Comparison of ENCODE assay signal across 26 cellular contexts in the genomic region with DNA sequence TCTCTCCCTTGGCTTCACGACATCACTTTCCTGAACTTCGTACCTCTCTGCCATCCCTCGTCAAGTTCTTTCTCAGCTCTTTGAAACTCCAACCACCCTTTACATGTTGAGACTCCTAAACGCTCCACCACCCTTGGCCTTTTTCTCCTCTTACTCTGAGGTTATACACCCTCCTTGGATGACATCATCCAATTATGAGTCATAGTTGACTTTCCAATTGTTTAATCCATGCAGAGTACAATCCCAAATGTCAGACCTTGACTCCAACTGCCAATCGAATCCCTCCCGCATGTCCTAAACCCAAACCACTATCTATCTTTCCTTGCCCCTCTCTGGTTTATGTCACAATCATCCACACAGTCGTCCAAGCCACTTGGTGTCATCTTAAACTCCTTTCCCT. TPM values are rescaled to one million over a fixed set of nuclear protein-coding genes. Genes with fewer than 3 reads are reported as not detected.
DNase-seq lines count a peak whose midpoint lies in the region; ATAC-seq, FAIRE-seq and TF ChIP-seq lines count a peak whose summit lies in the region.
"Had no signal": no experiment of that assay in that cellular context is flagged by ENCODE, and none has a peak within 500 bp of the region (broad histone marks: within the 10 kb centered on the region; RNA-seq: fewer than 3 reads in every experiment).

No MANE protein-coding gene starts in this region.

- no peaks in the 10 kb centered on the region for H4K20me1 ChIP-seq in HepG2 (ENCODE audit: insufficient read depth, low read length)

- POLR2A ChIA-PET in HepG2 (lab: Yijun Ruan, JAX) (no interaction called here), RWPE1 (lab: Yijun Ruan, JAX; ENCODE audit: low non-redundant PET) (no interaction called here)

- H3K27ac Mint-ChIP-seq in endothelial cell (ENCODE audit: unreplicated experiment): no peak overlapping the region
- H3K27ac Mint-ChIP-seq: HFFc6 had no signal

- TF ChIP-seq CTCF in HepG2 (CRISPR knock-in tag; IDR thresholded peaks at IDR 0.05) (no peak), right lobe of liver (IDR thresholded peaks at IDR 0.05) (no peak), RWPE1 (conservative IDR thresholded peaks at IDR 0.05; ENCODE audit: low read depth) (no peak), fibroblast of the aortic adventitia (IDR thresholded peaks at IDR 0.05; ENCODE audit: insufficient read depth, low read length) (no peak), endothelial cell (IDR thresholded peaks at IDR 0.05; ENCODE audit: unreplicated experiment) (no peak)

- CTCF ChIA-PET in HepG2 (lab: Yijun Ruan, JAX; ENCODE audit: low intra/inter-chr PET ratio, low total read pairs): no interaction called here
- CTCF ChIA-PET in RWPE1 (lab: Yijun Ruan, JAX): no interaction called here

- no peaks in the 10 kb centered on the region for H3K79me2 ChIP-seq in HepG2 (ENCODE audit: insufficient read depth, low read length)

- TF ChIP-seq EP300 in HepG2 (IDR thresholded peaks at IDR 0.05; ENCODE audit: low read depth in 2 of 2, low read length in 2 of 2) (no peak), HepG2 (CRISPR knock-in tag; IDR thresholded peaks at IDR 0.05; ENCODE audit: borderline replicate concordance) (no peak)

- FAIRE-seq in HepG2 (lab: Jason Lieb, UNC): no peak
- FAIRE-seq: D721Med, GM19239, H54, RCC 7860 had no signal

- peaks cover 5% of the 10 kb centered on the region for H3K27me3 Mint-ChIP-seq in endothelial cell (ENCODE audit: unreplicated experiment)

- H3K9ac ChIP-seq in HepG2 (ENCODE audit: insufficient read depth, low read depth, low read length): no peak overlapping the region
- H3K9ac ChIP-seq: SK-N-SH had no signal

- TF ChIP-seq POLR2A in HepG2 (IDR thresholded peaks at IDR 0.05; ENCODE audit: insufficient read depth in 1 of 2, low read depth in 2 of 2, low read length in 2 of 2) (no peak), right lobe of liver (IDR thresholded peaks at IDR 0.05) (no peak)

- H3K4me1 ChIP-seq in HepG2 (ENCODE audit: insufficient read depth, low read length): no peaks in the 10 kb centered on the region
- no peaks in the 10 kb centered on the region for H3K4me1 ChIP-seq in right lobe of liver

- no peaks in the 10 kb centered on the region for H3K36me3 Mint-ChIP-seq in endothelial cell (ENCODE audit: low read depth, unreplicated experiment)

- 3% methylated on average over 7 of the region's 7 CpGs for WGBS in HepG2 (ENCODE audit: low lambda C conversion rate)
- WGBS in right lobe of liver (ENCODE audit: insufficient coverage, low coverage, low lambda C conversion rate, missing lambda C conversion rate): 63% methylated on average over 7 of the region's 7 CpGs

- H3K9me3 ChIP-seq in HepG2 (ENCODE audit: low read length): no peaks in the 10 kb centered on the region
- H3K9me3 ChIP-seq in right lobe of liver: no peaks in the 10 kb centered on the region
- H3K9me3 ChIP-seq: SK-N-SH had no signal

- H3K27ac ChIP-seq in HepG2 (ENCODE audit: extremely low read length, insufficient read depth, low read length) (no peak overlapping the region), right lobe of liver (no peak overlapping the region), RWPE1 (no peak overlapping the region)
- H3K27ac ChIP-seq: 22Rv1, C4-2B had no signal

- ATAC-seq in HepG2 (no peak), right lobe of liver (no peak)

- H3K4me1 Mint-ChIP-seq in endothelial cell (ENCODE audit: unreplicated experiment): no peaks in the 10 kb centered on the region

- BruUV-seq in HepG2 (replicated peaks; lab: Mats Ljungman, UMichigan): no TSS peak

- H3K4me3 Mint-ChIP-seq in endothelial cell (ENCODE audit: unreplicated experiment): no peak overlapping the region
- H3K4me3 Mint-ChIP-seq: HFFc6 had no signal

- H3K27me3 ChIP-seq in HepG2 (ENCODE audit: control insufficient read depth in 1 of 2, insufficient read depth in 2 of 2, low read length in 2 of 2) (peaks cover 0 to 21% of the 10 kb centered on the region in 2 experiments; a peak in 3 of 5 replicates), right lobe of liver (no peaks in the 10 kb centered on the region)

- intact Hi-C loops in HepG2 (cut with micrococcal nuclease; ENCODE audit: unreplicated experiment) (no loop called here), right lobe of liver (cut with DNase I) (no loop called here)

- H3K36me3 ChIP-seq in HepG2 (replicated peaks in 1 of 2; ENCODE audit: control insufficient read depth in 1 of 2, insufficient read depth in 2 of 2, low read length in 2 of 2): no peaks in the 10 kb centered on the region
- H3K36me3 ChIP-seq in right lobe of liver: no peaks in the 10 kb centered on the region

- H3K4me2 ChIP-seq in HepG2 (ENCODE audit: low read depth, low read length): no peak overlapping the region
- H3K4me2 ChIP-seq: SK-N-SH had no signal

- no peak for TF ChIP-seq RAD21 in HepG2 (CRISPR knock-in tag; IDR thresholded peaks at IDR 0.05)

- in situ Hi-C loops in HepG2 (cut with HindIII; ENCODE audit: extremely low pct_ligation_motif_present, low pct_unique_long_range_greater_than_20kb): no loop called here

- DNase-seq in HepG2 (ENCODE audit: low spot score) (no peak), right lobe of liver (no peak), RWPE1 (ENCODE audit: low spot score) (peak; percentile 21), fibroblast of the aortic adventitia (ENCODE audit: low read depth) (peak; percentile 2), middle frontal gyrus (ENCODE audit: extremely low spot score, low spot score) (no peak), COR-L47 (lab: John Stamatoyannopoulos, UW) (no peak), endothelial cell (ENCODE audit: low spot score) (no peak), AG08396 (ENCODE audit: low spot score) (no peak)
- DNase-seq: EL, HFFc6, MV-4-11, NCI-H1105 treated with DMSO at 0.1 percent for 48 hours, NCI-H2081, NCI-H2171, NCI-H345, NCI-H524, NCI-H82, OCI-M1, SIG-M5, SK-N-SH had no signal

- no peaks in the 10 kb centered on the region for H3K9me3 Mint-ChIP-seq in endothelial cell (ENCODE audit: unreplicated experiment)
- H3K9me3 Mint-ChIP-seq: HFFc6 had no signal

- H3K4me3 ChIP-seq in HepG2 (replicated peaks in 1 of 3; ENCODE audit: insufficient read depth in 1 of 3, low read depth in 2 of 3, low read length in 3 of 3): no peak overlapping the region
- H3K4me3 ChIP-seq in right lobe of liver: no peak overlapping the region
- no peak overlapping the region for H3K4me3 ChIP-seq in fibroblast of the aortic adventitia (ENCODE audit: low read depth, low read length)

- H2AFZ ChIP-seq in HepG2 (ENCODE audit: low read length): no peak overlapping the region

TF ChIP-seq in HepG2, 621 proteins besides CTCF, POLR2A, EP300 and RAD21:
- TF ChIP-seq CREB1 (IDR thresholded peaks at IDR 0.05): peak; percentile 82
- no peak for TF ChIP-seq CREB1 (CRISPR knock-in tag; IDR thresholded peaks at IDR 0.05)
- TF ChIP-seq ATF7 (IDR thresholded peaks at IDR 0.05): peak; percentile 97
- no peak for TF ChIP-seq ATF7 (CRISPR knock-in tag; IDR thresholded peaks at IDR 0.05)
- no peak for TF ChIP-seq NFKB2 (CRISPR knock-in tag; IDR thresholded peaks at IDR 0.05; ENCODE audit: borderline replicate concordance)

RNA-seq across cellular contexts. Expression of gene C16orf82, which starts 18.4 kb away (rescaled TPM):
- total RNA-seq in HepG2 (2016; rRNA removed; fragmentation: Illumina TruSeq; extraction: Trizol) (not detected in 2 replicates), right lobe of liver (not detected), fibroblast of the aortic adventitia (ENCODE audit: low replicate concordance) (not detected in 2 replicates), endothelial cell (ENCODE audit: unreplicated experiment) (not detected)
- not detected in 2 replicates for total RNA-seq in HepG2 (2016; cell fraction: cytosol; rRNA removed; fragmentation: Illumina TruSeq; extraction: Trizol; ENCODE audit: low read depth)
- total RNA-seq in HepG2 (2016; cell fraction: insoluble cytoplasmic fraction; rRNA removed; fragmentation: Illumina TruSeq; extraction: Trizol): not detected in 2 replicates
- not detected in 2 replicates for total RNA-seq in HepG2 (2016; cell fraction: membrane; rRNA removed; fragmentation: Illumina TruSeq; extraction: Trizol)
- total RNA-seq in HepG2 (2016; cell fraction: nucleus; rRNA removed; fragmentation: Illumina TruSeq; extraction: Trizol): not detected in 2 replicates
- polyA plus RNA-seq in HepG2 (2011; rRNA removed): not detected in 2 replicates
- not detected in 2 replicates for polyA plus RNA-seq in HepG2 (2011; cell fraction: cytosol; rRNA removed)
- not detected in 2 replicates for polyA plus RNA-seq in HepG2 (2011; cell fraction: nucleus; rRNA removed)
- not detected in 2 replicates for polyA plus RNA-seq in HepG2 (2012)
- not detected in 2 replicates for polyA plus RNA-seq in HepG2 (2016; cell fraction: cytosol; fragmentation: Illumina TruSeq; extraction: Trizol; ENCODE audit: low read depth)
- polyA plus RNA-seq in HepG2 (2016; cell fraction: insoluble cytoplasmic fraction; fragmentation: Illumina TruSeq; extraction: Trizol; ENCODE audit: low read depth): not detected in 2 replicates
- not detected in 2 replicates for polyA plus RNA-seq in HepG2 (2016; cell fraction: membrane; fragmentation: Illumina TruSeq; extraction: Trizol; ENCODE audit: low read depth)
- not detected in 2 replicates for polyA plus RNA-seq in HepG2 (2016; cell fraction: nucleus; fragmentation: Illumina TruSeq; extraction: Trizol; ENCODE audit: insufficient read depth, low read depth)
- polyA minus RNA-seq in HepG2 (2011; rRNA and poly(A)+ RNA removed; ENCODE audit: low replicate concordance): not detected in 2 replicates
- not detected in 2 replicates for polyA minus RNA-seq in HepG2 (2011; cell fraction: cytosol; rRNA and poly(A)+ RNA removed)
- polyA minus RNA-seq in HepG2 (2011; cell fraction: nucleus; rRNA and poly(A)+ RNA removed): not detected in 2 replicates
- total RNA-seq: HFFc6 had no signal
- polyA plus RNA-seq: SK-N-SH had no signal

Comparison
In these comparisons a context has a peak if more than half of its experiments do, and no peak if none do; other contexts are left out.
1. DNase-seq: peak in RWPE1 (single experiment) and fibroblast of the aortic adventitia (single experiment); none in HepG2 (single experiment), right lobe of liver (0 of 3), middle frontal gyrus (single experiment), COR-L47 (single experiment), endothelial cell (single experiment) and AG08396 (single experiment).